Comparison of ENCODE assay signal across 1 cellular context in genomic region chr3:76826915-76827314, GRCh38.
TF ChIP-seq lines count a peak whose summit lies in the region.

No MANE protein-coding gene starts in this region.

TF ChIP-seq in SK-N-SH treated with all-trans-retinoic acid at 6 μM for 48 hours, 23 proteins besides CTCF, POLR2A, EP300 and RAD21 (continued from another document):
- peak; percentile 18; the same call in 1 of the 2 replicates for TF ChIP-seq CREB5 (CRISPR knock-in tag; IDR thresholded peaks at IDR 0.05; ENCODE audit: low read depth)
